Comparison of ENCODE assay signal across 9 cellular contexts in genomic region chr5:67015577-67016290, GRCh38.
DNase-seq lines count a peak whose midpoint lies in the region; ATAC-seq and TF ChIP-seq lines count a peak whose summit lies in the region.
"Had no signal": no experiment of that assay in that cellular context is flagged by ENCODE, and none has a peak within 500 bp of the region (broad histone marks: within the 10 kb centered on the region; RNA-seq: fewer than 3 reads in every experiment).

No MANE protein-coding gene starts in this region.

- intact Hi-C loops in Right ventricle myocardium superior (cut with DNase I): no loop called here

- H3K36me3 ChIP-seq in HUES48 (ENCODE audit: control insufficient read depth, insufficient read depth, low read length) (no peaks in the 10 kb centered on the region), RWPE2 (ENCODE audit: low read depth) (peaks cover 3% of the 10 kb centered on the region; the same call in 1 of the 2 replicates), GM23338 (ENCODE audit: insufficient read depth) (no peaks in the 10 kb centered on the region)

- H3K4me1 ChIP-seq in HUES48 (ENCODE audit: control insufficient read depth, insufficient read depth, low read length): peaks cover 19% of the 10 kb centered on the region
- peaks cover 70% of the 10 kb centered on the region for H3K4me1 ChIP-seq in RWPE2 (ENCODE audit: insufficient read depth, poor library complexity, severe bottlenecking)
- H3K4me1 ChIP-seq in GM23338 (ENCODE audit: insufficient read depth): peaks cover 3% of the 10 kb centered on the region; the same call in 1 of the 2 replicates

- CTCF ChIA-PET in activated CD4-positive, alpha-beta memory T cell treated with anti-CD3 and anti-CD28 coated beads, Interleukin-2, amount 10 ng/mL, durations not matched to agents 7 days and 5 days (lab: Charles Lee): no interaction called here

- peak; percentile 25 for ATAC-seq in RWPE2 (ENCODE audit: low read depth)
- peak; percentile 54 for ATAC-seq in Right ventricle myocardium superior (ENCODE audit: poor library complexity)
- ATAC-seq in GM23338: no peak

- H3K9me3 ChIP-seq in HUES48 (ENCODE audit: control insufficient read depth, insufficient read depth, low read length) (no peaks in the 10 kb centered on the region), RWPE2 (ENCODE audit: severe bottlenecking) (no peaks in the 10 kb centered on the region)

- H3F3A ChIP-seq in GM23338 (replicated peaks; ENCODE audit: low read depth): no peaks in the 10 kb centered on the region

- no peaks in the 10 kb centered on the region; the same call in 1 of the 2 replicates for H3K79me2 ChIP-seq in GM23338 (replicated peaks; ENCODE audit: insufficient read depth)

- H3K27me3 Mint-ChIP-seq in GM23338 (ENCODE audit: insufficient read depth, low read depth, poor library complexity): no peaks in the 10 kb centered on the region
- H3K27me3 Mint-ChIP-seq in activated CD4-positive, alpha-beta memory T cell treated with anti-CD3 and anti-CD28 coated beads, Interleukin-2, amount 10 ng/mL, durations not matched to agents 7 days and 5 days: no peaks in the 10 kb centered on the region

- DNase-seq in RWPE2 (ENCODE audit: low spot score) (no peak), Right ventricle myocardium superior (no peak), skeletal muscle cell (ENCODE audit: low read depth) (no peak), SW 1271 (lab: John Stamatoyannopoulos, UW) (no peak), GM23338 (ENCODE audit: low spot score) (no peak)
- DNase-seq in activated naive CD4-positive, alpha-beta T cell treated with Interleukin-2 at 50 U/mL for 16 hours: no peak
- no peak for DNase-seq in activated CD4-positive, alpha-beta memory T cell treated with anti-CD3 and anti-CD28 coated beads, Interleukin-2, amount 10 ng/mL, durations not matched to agents 7 days and 5 days

- H3K4me2 ChIP-seq in GM23338: no peak overlapping the region
- H3K4me2 ChIP-seq: KMS-11 had no signal

- no peak overlapping the region for H3K4me3 ChIP-seq in HUES48 (ENCODE audit: low read depth, low read length)
- H3K4me3 ChIP-seq in RWPE2 (ENCODE audit: severe bottlenecking): peak overlapping the region; percentile 20
- peak overlapping the region; percentile 5 for H3K4me3 ChIP-seq in skeletal muscle cell (ENCODE audit: low read depth, low read length)
- H3K4me3 ChIP-seq in GM23338: no peak overlapping the region

- H3K27me3 ChIP-seq in HUES48 (ENCODE audit: control insufficient read depth, insufficient read depth, low read length) (no peaks in the 10 kb centered on the region; the same call in 1 of the 2 replicates), RWPE2 (ENCODE audit: insufficient read depth, poor library complexity, severe bottlenecking) (no peaks in the 10 kb centered on the region), GM23338 (ENCODE audit: insufficient read depth) (0 out of 2 replicates have a peak, but pooled peaks cover 5% of the 10 kb centered on the region)

- H3K9me2 ChIP-seq in GM23338 (ENCODE audit: insufficient read depth): no peaks in the 10 kb centered on the region

- H3K27ac Mint-ChIP-seq in GM23338: no peak overlapping the region
- H3K27ac Mint-ChIP-seq in activated CD4-positive, alpha-beta memory T cell treated with anti-CD3 and anti-CD28 coated beads, Interleukin-2, amount 10 ng/mL, durations not matched to agents 7 days and 5 days: no peak overlapping the region

- peaks cover 26% of the 10 kb centered on the region for H3K4me1 Mint-ChIP-seq in GM23338
- H3K4me1 Mint-ChIP-seq in activated CD4-positive, alpha-beta memory T cell treated with anti-CD3 and anti-CD28 coated beads, Interleukin-2, amount 10 ng/mL, durations not matched to agents 7 days and 5 days: peaks cover 30% of the 10 kb centered on the region

- H3K9me3 Mint-ChIP-seq in GM23338: no peaks in the 10 kb centered on the region
- no peaks in the 10 kb centered on the region for H3K9me3 Mint-ChIP-seq in activated CD4-positive, alpha-beta memory T cell treated with anti-CD3 and anti-CD28 coated beads, Interleukin-2, amount 10 ng/mL, durations not matched to agents 7 days and 5 days

- H3K27ac ChIP-seq in HUES48 (ENCODE audit: low read depth, low read length) (peak overlapping the region; percentile 29), RWPE2 (ENCODE audit: poor library complexity, severe bottlenecking) (peak overlapping the region; percentile 99), GM23338 (ENCODE audit: low read depth) (no peak overlapping the region)
- H3K27ac ChIP-seq: KMS-11 had no signal

- H3K36me3 Mint-ChIP-seq in GM23338 (ENCODE audit: low read depth): no peaks in the 10 kb centered on the region
- H3K36me3 Mint-ChIP-seq in activated CD4-positive, alpha-beta memory T cell treated with anti-CD3 and anti-CD28 coated beads, Interleukin-2, amount 10 ng/mL, durations not matched to agents 7 days and 5 days (ENCODE audit: low read depth): peaks cover 13% of the 10 kb centered on the region

- H4K20me1 ChIP-seq in GM23338 (replicated peaks; ENCODE audit: insufficient read depth): no peaks in the 10 kb centered on the region; the same call in 1 of the 2 replicates

- TF ChIP-seq CTCF in RWPE2 (IDR thresholded peaks at IDR 0.05; ENCODE audit: poor library complexity, severe bottlenecking) (no peak), GM23338 (conservative IDR thresholded peaks at IDR 0.05; ENCODE audit: low read depth in 2 of 2) (no peak)

- H3K9ac ChIP-seq in HUES48 (ENCODE audit: low read depth, low read length): no peak overlapping the region
- H3K9ac ChIP-seq: KMS-11 had no signal

- H2AFZ ChIP-seq in GM23338: no peak overlapping the region

- POLR2A ChIA-PET in activated CD4-positive, alpha-beta memory T cell treated with anti-CD3 and anti-CD28 coated beads, Interleukin-2, amount 10 ng/mL, durations not matched to agents 7 days and 5 days (lab: Charles Lee): interaction anchor here (2.0 kb wide), 1 partner anchor 11 kb away, joined by 8 read pairs; no protein-coding TSS in a partner anchor

- H3K4me3 Mint-ChIP-seq in GM23338: no peak overlapping the region
- no peak overlapping the region for H3K4me3 Mint-ChIP-seq in activated CD4-positive, alpha-beta memory T cell treated with anti-CD3 and anti-CD28 coated beads, Interleukin-2, amount 10 ng/mL, durations not matched to agents 7 days and 5 days

TF ChIP-seq in GM23338, 12 proteins besides CTCF, POLR2A, EP300 and RAD21:
- TF ChIP-seq ZNF114 (CRISPR knock-in tag; IDR thresholded peaks at IDR 0.05) (no peak), REST (IDR thresholded peaks at IDR 0.05; ENCODE audit: unreplicated experiment) (no peak), CREB1 (CRISPR knock-in tag; IDR thresholded peaks at IDR 0.05; ENCODE audit: low read depth) (no peak), ZNF331 (CRISPR knock-in tag; IDR thresholded peaks at IDR 0.05; ENCODE audit: low read depth) (no peak)

Comparison
In these comparisons a context has a peak if more than half of its experiments do, and no peak if none do; other contexts are left out.
1. H3K4me3 ChIP-seq: peak in RWPE2 (single experiment) and skeletal muscle cell (single experiment); none in HUES48 (single experiment) and GM23338 (single experiment).